ENCODE assay signal across 15 cellular contexts in genomic region chr5:176697267-176697928, GRCh38. TPM values are rescaled to one million over a fixed set of nuclear protein-coding genes. Genes with fewer than 3 reads are reported as not detected.
DNase-seq lines count a peak whose midpoint lies in the region; ATAC-seq and TF ChIP-seq lines count a peak whose summit lies in the region.
"Had no signal": no experiment of that assay in that cellular context is flagged by ENCODE, and none has a peak within 500 bp of the region (broad histone marks: within the 10 kb centered on the region; RNA-seq: fewer than 3 reads in every experiment).

No MANE protein-coding gene starts in this region.

- H3K36me3 ChIP-seq in H7 (replicated peaks; ENCODE audit: control insufficient read depth, insufficient read depth, low read length) (no peaks in the 10 kb centered on the region), PC-3 (ENCODE audit: low read depth, low read length) (no peaks in the 10 kb centered on the region), neural progenitor cell (no peaks in the 10 kb centered on the region)
- H3K36me3 ChIP-seq: BLaER1, Peyer's patch had no signal

- H3K4me1 ChIP-seq in PC-3 (ENCODE audit: insufficient read depth, low read length) = no peaks in the 10 kb centered on the region; the same call in 1 of the 2 replicates
- peaks cover 48% of the 10 kb centered on the region for H3K4me1 ChIP-seq in neural progenitor cell
- H3K4me1 ChIP-seq: BLaER1 had no signal

- POLR2A ChIA-PET in PC-3 (lab: Charles Lee; ENCODE audit: unreplicated experiment) = no interaction called here

- H4K20me1 ChIP-seq in PC-3 (ENCODE audit: low read length) (no peaks in the 10 kb centered on the region), neural progenitor cell (ENCODE audit: low read depth) (no peaks in the 10 kb centered on the region)

- H3K4me2 ChIP-seq in PC-3 (ENCODE audit: low read length) (no peak overlapping the region), neural progenitor cell (peak overlapping the region; percentile 60)
- H3K4me2 ChIP-seq: BLaER1 had no signal

- no peaks in the 10 kb centered on the region for H3K9me2 ChIP-seq in PC-3 (replicated peaks; ENCODE audit: low read length)

- no peaks in the 10 kb centered on the region for H3K9me3 ChIP-seq in PC-3 (ENCODE audit: low read length)
- H3K9me3 ChIP-seq in neural progenitor cell (ENCODE audit: low read depth) = no peaks in the 10 kb centered on the region
- H3K9me3 ChIP-seq: BLaER1, Peyer's patch had no signal

- H3K79me2 ChIP-seq in PC-3 (ENCODE audit: low read length) (no peaks in the 10 kb centered on the region), neural progenitor cell (ENCODE audit: low read depth) (no peaks in the 10 kb centered on the region)

- DNase-seq in NCI-H1694 treated with DMSO at 0.1 percent for 48 hours (lab: John Stamatoyannopoulos, UW) = peak; percentile 19
- DNase-seq in NCI-H1694 (lab: John Stamatoyannopoulos, UW) = no peak
- DNase-seq in H7 = peak; percentile 81
- no peak for DNase-seq in PC-3
- DNase-seq in neural progenitor cell (ENCODE audit: low spot score) = peak; percentile 26
- DNase-seq: CD8-positive, alpha-beta T cell; DND-41; NCI-H748 treated with DMSO at 0.1 percent for 48 hours; Peyer's patch had no signal

- H3K9me3 Mint-ChIP-seq in neural progenitor cell = no peaks in the 10 kb centered on the region
- no peaks in the 10 kb centered on the region for H3K9me3 Mint-ChIP-seq in activated T-helper 17 cell treated with anti-CD3 and anti-CD28 coated beads, Interleukin-2, amount 50 U/mL, for 72 hours
- H3K9me3 Mint-ChIP-seq: CD8-positive, alpha-beta T cell had no signal

- intact Hi-C loops in PC-3 (cut with micrococcal nuclease) = no loop called here

- TF ChIP-seq CTCF in PC-3 (conservative IDR thresholded peaks at IDR 0.05; ENCODE audit: low read depth, low read length) (peak; percentile 33; the same call in 1 of the 2 replicates), neural progenitor cell (IDR thresholded peaks at IDR 0.05) (peak; percentile 26)

- H3K27me3 ChIP-seq in H7 (ENCODE audit: control insufficient read depth, insufficient read depth, low read length) (no peaks in the 10 kb centered on the region), PC-3 (ENCODE audit: low read length) (peaks cover 30% of the 10 kb centered on the region), neural progenitor cell (no peaks in the 10 kb centered on the region)
- H3K27me3 ChIP-seq: Peyer's patch had no signal

- BruUV-seq in PC-3 (replicated peaks; lab: Mats Ljungman, UMichigan) = no TSS peak

- H3K36me3 Mint-ChIP-seq in neural progenitor cell = no peaks in the 10 kb centered on the region
- H3K36me3 Mint-ChIP-seq in activated T-helper 17 cell treated with anti-CD3 and anti-CD28 coated beads, Interleukin-2, amount 50 U/mL, for 72 hours (ENCODE audit: low read depth) = no peaks in the 10 kb centered on the region
- H3K36me3 Mint-ChIP-seq: CD8-positive, alpha-beta T cell had no signal

- H3K9ac ChIP-seq in PC-3 (ENCODE audit: low read length) (no peak overlapping the region), neural progenitor cell (no peak overlapping the region)
- H3K9ac ChIP-seq: BLaER1 had no signal

- no peak overlapping the region for H3K4me3 Mint-ChIP-seq in neural progenitor cell
- H3K4me3 Mint-ChIP-seq in activated T-helper 17 cell treated with anti-CD3 and anti-CD28 coated beads, Interleukin-2, amount 50 U/mL, for 72 hours = no peak overlapping the region
- H3K4me3 Mint-ChIP-seq: CD8-positive, alpha-beta T cell had no signal

- H3K27me3 Mint-ChIP-seq in neural progenitor cell (ENCODE audit: insufficient read depth, low read depth) = peaks cover 20% of the 10 kb centered on the region
- H3K27me3 Mint-ChIP-seq in activated T-helper 17 cell treated with anti-CD3 and anti-CD28 coated beads, Interleukin-2, amount 50 U/mL, for 72 hours = peaks cover 62% of the 10 kb centered on the region

- no peak overlapping the region for H3K27ac Mint-ChIP-seq in neural progenitor cell
- H3K27ac Mint-ChIP-seq in activated T-helper 17 cell treated with anti-CD3 and anti-CD28 coated beads, Interleukin-2, amount 50 U/mL, for 72 hours = no peak overlapping the region
- H3K27ac Mint-ChIP-seq: CD8-positive, alpha-beta T cell had no signal

- ATAC-seq in PC-3 (no peak), HG03354 (IDR thresholded peaks at IDR 0.05; ENCODE audit: poor library complexity, severe bottlenecking, unreplicated experiment) (no peak)
- ATAC-seq in activated T-helper 17 cell treated with anti-CD3 and anti-CD28 coated beads, Interleukin-2, amount 50 U/mL, for 72 hours (replicated peaks) = no peak
- ATAC-seq: CD8-positive, alpha-beta T cell; HCT116; Right ventricle myocardium inferior had no signal

- H2AFZ ChIP-seq in PC-3 (ENCODE audit: low read length) = no peak overlapping the region
- H2AFZ ChIP-seq in neural progenitor cell (replicated peaks) = no peak overlapping the region

- H3K27ac ChIP-seq in PC-3 (ENCODE audit: low read length) (no peak overlapping the region), neural progenitor cell (peak overlapping the region; percentile 53)
- H3K27ac ChIP-seq: BLaER1, Peyer's patch, SK-N-MC had no signal

- CTCF ChIA-PET in PC-3 (lab: Charles Lee) = no interaction called here

- H3K4me3 ChIP-seq in H7 (ENCODE audit: insufficient read depth, low read depth, low read length) (no peak overlapping the region), PC-3 (ENCODE audit: low read length) (no peak overlapping the region), neural progenitor cell (no peak overlapping the region)
- H3K4me3 ChIP-seq: BLaER1, Peyer's patch, SK-N-MC had no signal

- no peaks in the 10 kb centered on the region for H3F3A ChIP-seq in PC-3 (ENCODE audit: low read length, unreplicated experiment)
- H3F3A ChIP-seq in neural progenitor cell (ENCODE audit: low read depth) = peaks cover 25% of the 10 kb centered on the region

- peaks cover 44% of the 10 kb centered on the region for H3K4me1 Mint-ChIP-seq in neural progenitor cell
- peaks cover 5% of the 10 kb centered on the region for H3K4me1 Mint-ChIP-seq in activated T-helper 17 cell treated with anti-CD3 and anti-CD28 coated beads, Interleukin-2, amount 50 U/mL, for 72 hours

RNA-seq across cellular contexts. Expression of gene TSPAN17, which starts 50.1 kb away (rescaled TPM):
- 39.8 and 50.7 TPM in 2 replicates for total RNA-seq in H7 (2014; rRNA removed; shearing (Covaris generic))
- total RNA-seq in PC-3 (2014; rRNA removed) = 47.3 and 56.3 TPM in 2 replicates
- total RNA-seq in neural progenitor cell (ENCODE audit: low replicate concordance) = 25.9 and 51.7 TPM in 2 replicates
- 10 to 100 TPM; 26.7 to 53.0 TPM for total RNA-seq in activated T-helper 17 cell treated with anti-CD3 and anti-CD28 coated beads, Interleukin-2, amount 50 U/mL, for 72 hours

Comparison
In these comparisons a context has a peak if more than half of its experiments do, and no peak if none do; other contexts are left out.
1. DNase-seq: peak in NCI-H1694 treated with DMSO at 0.1 percent for 48 hours (single experiment), H7 (single experiment) and neural progenitor cell (single experiment); none in NCI-H1694 (single experiment) and PC-3 (single experiment).